In genomic region chr5:159198063-159199036, GRCh38 we compare ENCODE assay signal across 8 cellular contexts. TPM values are rescaled to one million over a fixed set of nuclear protein-coding genes. Genes with fewer than 3 reads are reported as not detected.
DNase-seq lines count a peak whose midpoint lies in the region; ATAC-seq and TF ChIP-seq lines count a peak whose summit lies in the region.

No MANE protein-coding gene starts in this region.

- H3K36me3 ChIP-seq in testis (ENCODE audit: low read depth, missing control alignments) (no peaks in the 10 kb centered on the region), BE2C (peaks cover 71% of the 10 kb centered on the region)

- TF ChIP-seq POLR2A in testis (IDR thresholded peaks at IDR 0.05), result no peak

- intact Hi-C loops in testis (cut with DNase I; ENCODE audit: low total_unique reads), result no loop called here

- peak overlapping the region; percentile 42 to 89 (median 78) for H3K27ac Mint-ChIP-seq in immature natural killer cell

- 89 to 96% methylated on average over 5 of the region's 5 CpGs for WGBS in testis, 2 donors

- peaks cover 3 to 18% (median 7%) of the 10 kb centered on the region in 3 donors for H3K36me3 Mint-ChIP-seq in immature natural killer cell

- peak overlapping the region; percentile 4 to 46 (median 41) for H3K4me3 Mint-ChIP-seq in immature natural killer cell

- peak; percentile 30 for DNase-seq in Jurkat, Clone E6-1 (ENCODE audit: low read depth, low spot score)
- DNase-seq in immature natural killer cell (peak; percentile 20 to 44 (median 27)), testis (no peak), 8988T (no peak), BE2C (no peak), SK-N-DZ (ENCODE audit: low spot score) (no peak)

- H3K27me3 Mint-ChIP-seq in immature natural killer cell (ENCODE audit: low read depth in 3 of 3), result no peaks in the 10 kb centered on the region

- no peak overlapping the region for H3K4me3 ChIP-seq in Jurkat, Clone E6-1 (ENCODE audit: low read length)
- no peak overlapping the region for H3K4me3 ChIP-seq in testis
- H3K4me3 ChIP-seq in BE2C (ENCODE audit: low read depth, low read length), result no peak overlapping the region

- no peak overlapping the region for H3K27ac ChIP-seq in testis

- H3K9me3 Mint-ChIP-seq in immature natural killer cell, result no peaks in the 10 kb centered on the region

- no peak for TF ChIP-seq CTCF in testis (IDR thresholded peaks at IDR 0.05)
- no peak for TF ChIP-seq CTCF in BE2C (IDR thresholded peaks at IDR 0.05; ENCODE audit: low read depth, low read length)

- H3K9me3 ChIP-seq in testis (no peaks in the 10 kb centered on the region), BE2C (no peaks in the 10 kb centered on the region)

- H3K27me3 ChIP-seq in testis (no peaks in the 10 kb centered on the region), BE2C (no peaks in the 10 kb centered on the region)

- no peaks in the 10 kb centered on the region for H3K4me1 ChIP-seq in testis
- no peaks in the 10 kb centered on the region for H3K4me1 ChIP-seq in BE2C

- peak; percentile 92 for ATAC-seq in GM18517 (IDR thresholded peaks at IDR 0.05; ENCODE audit: unreplicated experiment)
- ATAC-seq in GM21737 (IDR thresholded peaks at IDR 0.05; ENCODE audit: unreplicated experiment), result peak; percentile 87

- H3K4me1 Mint-ChIP-seq in immature natural killer cell, result peaks cover 48 to 72% of the 10 kb centered on the region in 2 donors

RNA-seq across cellular contexts. Expression of gene RNF145, which starts 11.0 kb away (rescaled TPM):
- 44.3 TPM for polyA plus RNA-seq in Jurkat, Clone E6-1 (2012; ENCODE audit: insufficient read depth, insufficient read length)
- polyA plus RNA-seq in immature natural killer cell, result 10 to 100 TPM in 1 of 3 donors, 1 to 10 TPM in 2; 4.3 to 11.1 (median 5.9) TPM
- total RNA-seq in testis, result 10 to 100 TPM; 39.5 to 40.4 TPM
- 30.0 TPM for polyA plus RNA-seq in testis (ENCODE audit: insufficient read depth, low read depth, low replicate concordance)
- polyA plus RNA-seq in BE2C (2012; ENCODE audit: insufficient read depth, insufficient read length, low read depth), result 115 TPM
- 79.7 and 80.8 TPM in 2 replicates for polyA plus RNA-seq in SK-N-DZ (2014; cell fraction: cytosol; rRNA removed)
- polyA plus RNA-seq in SK-N-DZ (2014; cell fraction: nucleus; rRNA removed), result 39.5 and 44.8 TPM in 2 replicates

Comparison
In these comparisons a context has a peak if more than half of its experiments do, and no peak if none do; other contexts are left out.
1. DNase-seq: peak in Jurkat, Clone E6-1 (single experiment) and immature natural killer cell (3 of 3); none in testis (single experiment), 8988T (single experiment), BE2C (single experiment) and SK-N-DZ (single experiment).